In the genomic region with DNA sequence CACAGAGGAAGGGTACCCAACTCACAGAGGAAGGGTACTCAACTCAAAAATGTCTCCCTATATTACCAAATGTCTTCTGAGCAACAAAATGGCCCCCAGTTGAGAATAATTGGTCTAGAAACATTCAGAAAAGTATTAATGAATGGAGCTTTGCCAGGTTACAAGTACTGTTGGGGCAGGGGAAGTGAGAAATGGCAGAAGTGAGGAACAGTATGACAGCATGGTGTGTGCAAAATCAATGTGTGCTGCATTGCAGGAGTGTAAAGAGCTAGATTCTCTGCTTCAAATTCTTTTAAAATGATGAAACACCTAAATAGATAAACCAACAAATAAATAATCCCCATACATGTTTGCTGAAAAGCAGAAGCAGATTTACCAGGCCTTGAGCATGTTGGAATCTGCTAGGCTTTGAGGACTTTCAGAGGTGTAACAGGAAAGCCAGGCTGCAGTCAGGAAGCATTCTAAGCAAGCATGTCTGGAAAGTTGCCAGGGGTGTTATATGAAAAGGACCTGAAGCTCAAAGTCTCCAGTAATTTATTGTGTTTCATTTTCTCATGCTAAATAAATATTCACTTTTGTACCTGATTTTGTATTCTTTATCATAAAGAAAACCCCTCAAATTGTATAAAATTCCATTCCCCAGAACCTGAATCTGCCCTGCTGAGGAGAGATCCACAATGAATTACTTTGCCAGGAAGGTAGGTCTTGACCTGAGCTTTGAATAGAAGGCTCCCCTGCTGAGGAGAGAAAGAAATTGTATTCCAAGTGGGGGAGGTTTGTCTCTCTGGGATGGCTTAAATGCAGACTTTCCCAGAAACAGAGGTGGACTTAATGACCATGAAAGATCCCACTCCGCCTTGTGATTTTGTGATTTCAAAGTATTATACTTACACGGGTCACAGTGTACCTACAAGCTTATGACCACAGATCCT, we compare ENCODE assay signal across 12 cellular contexts.
DNase-seq lines count a peak whose midpoint lies in the region; ATAC-seq and TF ChIP-seq lines count a peak whose summit lies in the region.
"Had no signal": no experiment of that assay in that cellular context is flagged by ENCODE, and none has a peak within 500 bp of the region (broad histone marks: within the 10 kb centered on the region; RNA-seq: fewer than 3 reads in every experiment).

No MANE protein-coding gene starts in this region.

- no peaks in the 10 kb centered on the region for H3K36me3 Mint-ChIP-seq in CD8-positive, alpha-beta memory T cell
- no peaks in the 10 kb centered on the region for H3K36me3 Mint-ChIP-seq in naive thymus-derived CD4-positive, alpha-beta T cell
- H3K36me3 Mint-ChIP-seq: activated naive CD4-positive, alpha-beta T cell treated with anti-CD3 and anti-CD28 coated beads, Interleukin-2, amount 50 U/mL, for 24 hours; natural killer cell had no signal

- H3K27me3 ChIP-seq in NT2/D1 (ENCODE audit: insufficient read depth, insufficient read length) = no peaks in the 10 kb centered on the region
- no peaks in the 10 kb centered on the region for H3K27me3 ChIP-seq in CD8-positive, alpha-beta memory T cell (ENCODE audit: insufficient read depth, low read length, poor library complexity, severe bottlenecking)
- no peaks in the 10 kb centered on the region for H3K27me3 ChIP-seq in naive thymus-derived CD4-positive, alpha-beta T cell (ENCODE audit: control insufficient read depth in 2 of 2, insufficient read depth in 2 of 2, low read length in 2 of 2)

- ATAC-seq in HG02884 (IDR thresholded peaks at IDR 0.05; ENCODE audit: unreplicated experiment) (peak; percentile 60), omental fat pad (ENCODE audit: low FRiP score) (no peak)
- ATAC-seq in naive thymus-derived CD4-positive, alpha-beta T cell = no peak
- ATAC-seq: natural killer cell had no signal

- peak; percentile 30 for DNase-seq in ELF-1 (ENCODE audit: low read depth, low spot score)
- DNase-seq in NT2/D1 (ENCODE audit: low read depth, low spot score) = peak; percentile 40
- DNase-seq in iPS-NIHi7 (ENCODE audit: extremely low spot score) = peak; percentile 45
- no peak for DNase-seq in CD8-positive, alpha-beta memory T cell
- DNase-seq in naive thymus-derived CD4-positive, alpha-beta T cell = no peak
- no peak for DNase-seq in activated naive CD4-positive, alpha-beta T cell treated with Interleukin-2 at 50 U/mL for 16 hours
- no peak for DNase-seq in omental fat pad (ENCODE audit: low spot score)
- DNase-seq: natural killer cell, NCI-H1048 had no signal

- H3K9me3 Mint-ChIP-seq in CD8-positive, alpha-beta memory T cell = peaks cover 0 to 3% (median 0%) of the 10 kb centered on the region in 5 donors
- peaks cover 0 to 5% (median 0%) of the 10 kb centered on the region in 11 donors for H3K9me3 Mint-ChIP-seq in naive thymus-derived CD4-positive, alpha-beta T cell

- POLR2A ChIA-PET in CD8-positive, alpha-beta memory T cell (lab: Charles Lee) = no interaction called here
- POLR2A ChIA-PET in naive thymus-derived CD4-positive, alpha-beta T cell (lab: Charles Lee) = no interaction called here

- H3K9me3 ChIP-seq in NT2/D1 (ENCODE audit: insufficient read depth, low read length) = no peaks in the 10 kb centered on the region
- H3K9me3 ChIP-seq in CD8-positive, alpha-beta memory T cell (ENCODE audit: low read length) = no peaks in the 10 kb centered on the region
- no peaks in the 10 kb centered on the region for H3K9me3 ChIP-seq in naive thymus-derived CD4-positive, alpha-beta T cell (ENCODE audit: control insufficient read depth in 2 of 3, low read length in 3 of 3)
- H3K9me3 ChIP-seq: thoracic aorta had no signal

- H3K4me1 Mint-ChIP-seq in CD8-positive, alpha-beta memory T cell = no peaks in the 10 kb centered on the region
- no peaks in the 10 kb centered on the region for H3K4me1 Mint-ChIP-seq in naive thymus-derived CD4-positive, alpha-beta T cell
- H3K4me1 Mint-ChIP-seq: activated naive CD4-positive, alpha-beta T cell treated with anti-CD3 and anti-CD28 coated beads, Interleukin-2, amount 50 U/mL, for 24 hours; natural killer cell had no signal

- no peak overlapping the region for H3K4me3 ChIP-seq in NT2/D1 (ENCODE audit: insufficient read length, low read depth)
- no peak overlapping the region for H3K4me3 ChIP-seq in CD8-positive, alpha-beta memory T cell (ENCODE audit: low read length)
- no peak overlapping the region for H3K4me3 ChIP-seq in naive thymus-derived CD4-positive, alpha-beta T cell (ENCODE audit: low read length)
- H3K4me3 ChIP-seq: thoracic aorta had no signal

- H3K27me3 Mint-ChIP-seq in CD8-positive, alpha-beta memory T cell = no peaks in the 10 kb centered on the region
- peaks cover 0 to 5% (median 0%) of the 10 kb centered on the region in 5 donors for H3K27me3 Mint-ChIP-seq in naive thymus-derived CD4-positive, alpha-beta T cell

- CTCF ChIA-PET in CD8-positive, alpha-beta memory T cell (lab: Charles Lee) = no interaction called here
- CTCF ChIA-PET in naive thymus-derived CD4-positive, alpha-beta T cell (lab: Charles Lee) = no interaction called here

- no peak overlapping the region for H3K27ac Mint-ChIP-seq in CD8-positive, alpha-beta memory T cell
- H3K27ac Mint-ChIP-seq in naive thymus-derived CD4-positive, alpha-beta T cell = no peak overlapping the region
- H3K27ac Mint-ChIP-seq: activated naive CD4-positive, alpha-beta T cell treated with anti-CD3 and anti-CD28 coated beads, Interleukin-2, amount 50 U/mL, for 24 hours; natural killer cell had no signal

- no peak overlapping the region for H3K27ac ChIP-seq in CD8-positive, alpha-beta memory T cell (ENCODE audit: low read depth, low read length)
- H3K27ac ChIP-seq in naive thymus-derived CD4-positive, alpha-beta T cell (ENCODE audit: low read depth, low read length) = no peak overlapping the region
- H3K27ac ChIP-seq: thoracic aorta had no signal

- no peak overlapping the region for H3K9ac ChIP-seq in NT2/D1 (ENCODE audit: insufficient read length, low read depth)

- H3K4me3 Mint-ChIP-seq in CD8-positive, alpha-beta memory T cell = no peak overlapping the region
- no peak overlapping the region for H3K4me3 Mint-ChIP-seq in naive thymus-derived CD4-positive, alpha-beta T cell
- H3K4me3 Mint-ChIP-seq: activated naive CD4-positive, alpha-beta T cell treated with anti-CD3 and anti-CD28 coated beads, Interleukin-2, amount 50 U/mL, for 24 hours; natural killer cell had no signal

- H3K36me3 ChIP-seq in NT2/D1 (ENCODE audit: insufficient read depth, insufficient read length, low read length) = no peaks in the 10 kb centered on the region
- no peaks in the 10 kb centered on the region for H3K36me3 ChIP-seq in CD8-positive, alpha-beta memory T cell (ENCODE audit: insufficient read depth, low read length)
- H3K36me3 ChIP-seq in naive thymus-derived CD4-positive, alpha-beta T cell (ENCODE audit: control insufficient read depth in 2 of 3, insufficient read depth in 3 of 3, low read length in 3 of 3) = no peaks in the 10 kb centered on the region
- H3K36me3 ChIP-seq: thoracic aorta had no signal

- intact Hi-C loops in naive thymus-derived CD4-positive, alpha-beta T cell (cut with micrococcal nuclease) = no loop called here

- TF ChIP-seq CTCF in omental fat pad (IDR thresholded peaks at IDR 0.05) = no peak

- H3K4me1 ChIP-seq in NT2/D1 (ENCODE audit: insufficient read depth, insufficient read length) = no peaks in the 10 kb centered on the region
- no peaks in the 10 kb centered on the region for H3K4me1 ChIP-seq in CD8-positive, alpha-beta memory T cell (ENCODE audit: insufficient read depth, low read length)
- no peaks in the 10 kb centered on the region for H3K4me1 ChIP-seq in naive thymus-derived CD4-positive, alpha-beta T cell (ENCODE audit: control insufficient read depth in 2 of 2, insufficient read depth in 2 of 2, low read length in 2 of 2)

Comparison
In these comparisons a context has a peak if more than half of its experiments do, and no peak if none do; other contexts are left out.
1. DNase-seq: peak in ELF-1 (single experiment), NT2/D1 (single experiment) and iPS-NIHi7 (single experiment); none in CD8-positive, alpha-beta memory T cell (0 of 5), naive thymus-derived CD4-positive, alpha-beta T cell (0 of 9), activated naive CD4-positive, alpha-beta T cell treated with Interleukin-2 at 50 U/mL for 16 hours (single experiment) and omental fat pad (single experiment).